ENCODE assay signal across 10 cellular contexts in genomic region chr1:38270241-38270871, GRCh38.
"Had no signal": no experiment of that assay in that cellular context is flagged by ENCODE, and none has a peak within 500 bp of the region (broad histone marks: within the 10 kb centered on the region; RNA-seq: fewer than 3 reads in every experiment).

No MANE protein-coding gene starts in this region.

- H3K36me3 ChIP-seq: gastroesophageal sphincter, left lung, thoracic aorta had no signal

- DNase-seq: activated effector memory CD4-positive, alpha-beta T cell treated with Interleukin-2 at 50 U/mL for 16 hours; activated T-cell treated with anti-CD3 and anti-CD28 coated beads, Interleukin-2, amount 50 U/mL, for 1 hour; left lung; natural killer cell; stimulated activated CD4-positive, alpha-beta T cell treated with anti-CD3 and anti-CD28 coated beads, Interleukin-4, amount 100 ng/mL, for 1 hour; stimulated activated CD8-positive, alpha-beta memory T cell treated with anti-CD3 and anti-CD28 coated beads, Interleukin-4, amount 100 ng/mL, for 48 hours; stimulated activated naive CD8-positive, alpha-beta T cell treated with anti-CD3 and anti-CD28 coated beads, Interleukin-15, amount 100 ng/mL, for 72 hours; T-helper 2 cell had no signal

- H3K4me3 ChIP-seq: gastroesophageal sphincter, left lung, thoracic aorta had no signal

- H3K27ac ChIP-seq: gastroesophageal sphincter, left lung, thoracic aorta had no signal

- H3K9me3 ChIP-seq: gastroesophageal sphincter, left lung, thoracic aorta had no signal

- H3K4me1 ChIP-seq: gastroesophageal sphincter, left lung had no signal
